In genomic region chr11:48207881-48208280, GRCh38 we compare ENCODE assay signal across 10 cellular contexts. TPM values are rescaled to one million over a fixed set of nuclear protein-coding genes. Genes with fewer than 3 reads are reported as not detected.
"Had no signal": no experiment of that assay in that cellular context is flagged by ENCODE, and none has a peak within 500 bp of the region (broad histone marks: within the 10 kb centered on the region; RNA-seq: fewer than 3 reads in every experiment).

No MANE protein-coding gene starts in this region.

- H2AFZ ChIP-seq: GM23248 had no signal

- H3K9me3 ChIP-seq: HAP-1 had no signal

- H3K4me3 ChIP-seq: GM23248, HAP-1, K562 had no signal

- ATAC-seq: HCT116, K562 had no signal

- H3K27ac ChIP-seq: GM23248 had no signal

- FAIRE-seq: K562 had no signal

- H3K4me1 ChIP-seq: HAP-1 had no signal

- H3K36me3 ChIP-seq: HAP-1 had no signal

- H3K9ac ChIP-seq: GM23248 had no signal

- DNase-seq: GM23248, GOT3, H7, IMR-90, KG1 had no signal

RNA-seq across cellular contexts. Expression of gene OR4B1, which starts 8.7 kb away (rescaled TPM):
- total RNA-seq: GM23248, H4, H7, HT1080, IMR-90, K562 had no signal
- polyA plus RNA-seq: GM23248, IMR-90, K562 had no signal

RNA-seq across cellular contexts. Expression of gene OR4X2, which starts 37.0 kb away (rescaled TPM):
- total RNA-seq: GM23248, H4, H7, HT1080, IMR-90, K562 had no signal
- polyA plus RNA-seq: GM23248, IMR-90, K562 had no signal

RNA-seq across cellular contexts. Expression of gene OR4X1, which starts 55.8 kb away (rescaled TPM):
- total RNA-seq: GM23248, H4, H7, HT1080, IMR-90, K562 had no signal
- polyA plus RNA-seq: GM23248, IMR-90, K562 had no signal
